ENCODE assay signal across 8 cellular contexts in genomic region chr15:45179221-45179985, GRCh38. TPM values are rescaled to one million over a fixed set of nuclear protein-coding genes. Genes with fewer than 3 reads are reported as not detected.
A peak's percentile ranks its signal among the peaks of the same experiment; 100 is the strongest.
DNase-seq lines count a peak whose midpoint lies in the region; ATAC-seq, FAIRE-seq and TF ChIP-seq lines count a peak whose summit lies in the region.

No MANE protein-coding gene starts in this region.

- H3K36me3 Mint-ChIP-seq in natural killer cell, result no peaks in the 10 kb centered on the region

- DNase-seq in NCI-H748 (lab: John Stamatoyannopoulos, UW; ENCODE audit: unreplicated experiment), result peak; percentile 18
- DNase-seq in NCI-H748 treated with DMSO at 0.1 percent for 48 hours (lab: John Stamatoyannopoulos, UW), result no peak
- peak; percentile 44 for DNase-seq in bronchial epithelial cell (ENCODE audit: low read depth)
- DNase-seq in natural killer cell, result no peak
- no peak for DNase-seq in hepatic stellate cell (ENCODE audit: low spot score)
- DNase-seq in epidermal melanocyte (ENCODE audit: insufficient read length, low spot score), result no peak
- DNase-seq in kidney glomerular epithelial cell (lab: John Stamatoyannopoulos, UW), result no peak

- no peak overlapping the region for H3K4me3 ChIP-seq in bronchial epithelial cell (ENCODE audit: low read depth, low read length)

- H3K27ac Mint-ChIP-seq in natural killer cell, result peak overlapping the region; percentile 52 to 66

- no peak for FAIRE-seq in bronchial epithelial cell (lab: Jason Lieb, UNC)

- no peaks in the 10 kb centered on the region for H3K36me3 ChIP-seq in bronchial epithelial cell (ENCODE audit: control insufficient read depth, insufficient read depth, low read length)

- peaks cover 25 to 26% of the 10 kb centered on the region in 2 donors for H3K4me1 Mint-ChIP-seq in natural killer cell

- ATAC-seq in SK-N-SH treated with all-trans-retinoic acid at 6 μM for 48 hours (peak; percentile 67), natural killer cell (no peak)

- TF ChIP-seq CTCF in bronchial epithelial cell (IDR thresholded peaks at IDR 0.05; ENCODE audit: insufficient read depth, low read length, severe bottlenecking) (peak; percentile 79), natural killer cell (IDR thresholded peaks at IDR 0.05) (no peak)

- peaks cover 5 to 6% of the 10 kb centered on the region in 2 donors for H3K27me3 Mint-ChIP-seq in natural killer cell (ENCODE audit: low read depth in 2 of 2)

- H3K9me3 Mint-ChIP-seq in natural killer cell, result no peaks in the 10 kb centered on the region

- intact Hi-C loops in natural killer cell (cut with micrococcal nuclease), result no loop called here

- no peaks in the 10 kb centered on the region for H3K27me3 ChIP-seq in bronchial epithelial cell (ENCODE audit: control insufficient read depth, insufficient read depth, low read length)

- no peak overlapping the region for H3K4me3 Mint-ChIP-seq in natural killer cell

TF ChIP-seq in SK-N-SH treated with all-trans-retinoic acid at 6 μM for 48 hours, 23 proteins besides CTCF, POLR2A, EP300 and RAD21:
- TF ChIP-seq ZFP30 (CRISPR knock-in tag; IDR thresholded peaks at IDR 0.05) (no peak), TCF4 (CRISPR knock-in tag; IDR thresholded peaks at IDR 0.05; ENCODE audit: borderline replicate concordance) (no peak), CSRNP3 (CRISPR knock-in tag; IDR thresholded peaks at IDR 0.05) (no peak), GLIS3 (CRISPR knock-in tag; IDR thresholded peaks at IDR 0.05) (no peak), ZNF70 (CRISPR knock-in tag; IDR thresholded peaks at IDR 0.05) (no peak), BACH2 (CRISPR knock-in tag; IDR thresholded peaks at IDR 0.05; ENCODE audit: borderline replicate concordance) (no peak), ZNF8 (CRISPR knock-in tag; IDR thresholded peaks at IDR 0.05) (no peak), ISL1 (CRISPR knock-in tag; IDR thresholded peaks at IDR 0.05) (no peak), OSR1 (CRISPR knock-in tag; IDR thresholded peaks at IDR 0.05) (no peak), RARB (CRISPR knock-in tag; IDR thresholded peaks at IDR 0.05) (no peak), ZC3H10 (CRISPR knock-in tag; IDR thresholded peaks at IDR 0.05) (no peak), ZFP3 (CRISPR knock-in tag; IDR thresholded peaks at IDR 0.05) (no peak)
- TF ChIP-seq, protein P1, sequence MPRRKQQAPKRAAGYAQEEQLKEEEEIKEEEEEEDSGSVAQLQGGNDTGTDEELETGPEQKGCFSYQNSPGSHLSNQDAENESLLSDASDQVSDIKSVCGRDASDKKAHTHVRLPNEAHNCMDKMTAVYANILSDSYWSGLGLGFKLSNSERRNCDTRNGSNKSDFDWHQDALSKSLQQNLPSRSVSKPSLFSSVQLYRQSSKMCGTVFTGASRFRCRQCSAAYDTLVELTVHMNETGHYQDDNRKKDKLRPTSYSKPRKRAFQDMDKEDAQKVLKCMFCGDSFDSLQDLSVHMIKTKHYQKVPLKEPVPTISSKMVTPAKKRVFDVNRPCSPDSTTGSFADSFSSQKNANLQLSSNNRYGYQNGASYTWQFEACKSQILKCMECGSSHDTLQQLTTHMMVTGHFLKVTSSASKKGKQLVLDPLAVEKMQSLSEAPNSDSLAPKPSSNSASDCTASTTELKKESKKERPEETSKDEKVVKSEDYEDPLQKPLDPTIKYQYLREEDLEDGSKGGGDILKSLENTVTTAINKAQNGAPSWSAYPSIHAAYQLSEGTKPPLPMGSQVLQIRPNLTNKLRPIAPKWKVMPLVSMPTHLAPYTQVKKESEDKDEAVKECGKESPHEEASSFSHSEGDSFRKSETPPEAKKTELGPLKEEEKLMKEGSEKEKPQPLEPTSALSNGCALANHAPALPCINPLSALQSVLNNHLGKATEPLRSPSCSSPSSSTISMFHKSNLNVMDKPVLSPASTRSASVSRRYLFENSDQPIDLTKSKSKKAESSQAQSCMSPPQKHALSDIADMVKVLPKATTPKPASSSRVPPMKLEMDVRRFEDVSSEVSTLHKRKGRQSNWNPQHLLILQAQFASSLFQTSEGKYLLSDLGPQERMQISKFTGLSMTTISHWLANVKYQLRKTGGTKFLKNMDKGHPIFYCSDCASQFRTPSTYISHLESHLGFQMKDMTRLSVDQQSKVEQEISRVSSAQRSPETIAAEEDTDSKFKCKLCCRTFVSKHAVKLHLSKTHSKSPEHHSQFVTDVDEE (CRISPR knock-in tag; IDR thresholded peaks at IDR 0.05), result no peak
- TF ChIP-seq, protein P2, sequence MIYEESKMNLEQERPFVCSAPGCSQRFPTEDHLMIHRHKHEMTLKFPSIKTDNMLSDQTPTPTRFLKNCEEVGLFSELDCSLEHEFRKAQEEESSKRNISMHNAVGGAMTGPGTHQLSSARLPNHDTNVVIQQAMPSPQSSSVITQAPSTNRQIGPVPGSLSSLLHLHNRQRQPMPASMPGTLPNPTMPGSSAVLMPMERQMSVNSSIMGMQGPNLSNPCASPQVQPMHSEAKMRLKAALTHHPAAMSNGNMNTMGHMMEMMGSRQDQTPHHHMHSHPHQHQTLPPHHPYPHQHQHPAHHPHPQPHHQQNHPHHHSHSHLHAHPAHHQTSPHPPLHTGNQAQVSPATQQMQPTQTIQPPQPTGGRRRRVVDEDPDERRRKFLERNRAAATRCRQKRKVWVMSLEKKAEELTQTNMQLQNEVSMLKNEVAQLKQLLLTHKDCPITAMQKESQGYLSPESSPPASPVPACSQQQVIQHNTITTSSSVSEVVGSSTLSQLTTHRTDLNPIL (CRISPR knock-in tag; IDR thresholded peaks at IDR 0.05; ENCODE audit: low read depth), result no peak

RNA-seq across cellular contexts. Expression of gene SHF, which starts 8.4 kb away (rescaled TPM):
- total RNA-seq in bronchial epithelial cell, result 0.77 and 0.79 TPM in 2 replicates
- total RNA-seq in natural killer cell, result 1 to 10 TPM in 2 of 3 donors, under 1 TPM in 1; 0.94 to 2.4 (median 1.7) TPM

RNA-seq across cellular contexts. Expression of gene DUOX1, which starts 49.6 kb away (rescaled TPM):
- total RNA-seq in bronchial epithelial cell (13.2 and 37.0 TPM in 2 replicates), natural killer cell (under 1 TPM in 1 of 3 donors, not detected in 2; 0.20 TPM)

RNA-seq across cellular contexts. Expression of gene DUOXA1, which starts 49.7 kb away (rescaled TPM):
- total RNA-seq in bronchial epithelial cell (27.1 and 54.5 TPM in 2 replicates), natural killer cell (under 1 TPM in 2 of 3 donors, not detected in 1; 0.39 to 0.40 TPM)

Comparison
In these comparisons a context has a peak if more than half of its experiments do, and no peak if none do; other contexts are left out.
1. DNase-seq: peak in NCI-H748 (single experiment) and bronchial epithelial cell (single experiment); none in NCI-H748 treated with DMSO at 0.1 percent for 48 hours (single experiment), natural killer cell (single experiment), hepatic stellate cell (single experiment), epidermal melanocyte (single experiment) and kidney glomerular epithelial cell (single experiment).
2. RNA of gene DUOX1, which starts 49.6 kb away (total RNA-seq): 13.2 to 37.0 TPM in bronchial epithelial cell; 0.20 TPM in natural killer cell; every median in the first group is over 10 times any median in the second.
3. RNA of gene DUOXA1, which starts 49.7 kb away (total RNA-seq): 27.1 to 54.5 TPM in bronchial epithelial cell; 0.39 to 0.40 TPM in natural killer cell; every median in the first group is over 10 times any median in the second.